Comparison of ENCODE assay signal across 10 cellular contexts in the genomic region with DNA sequence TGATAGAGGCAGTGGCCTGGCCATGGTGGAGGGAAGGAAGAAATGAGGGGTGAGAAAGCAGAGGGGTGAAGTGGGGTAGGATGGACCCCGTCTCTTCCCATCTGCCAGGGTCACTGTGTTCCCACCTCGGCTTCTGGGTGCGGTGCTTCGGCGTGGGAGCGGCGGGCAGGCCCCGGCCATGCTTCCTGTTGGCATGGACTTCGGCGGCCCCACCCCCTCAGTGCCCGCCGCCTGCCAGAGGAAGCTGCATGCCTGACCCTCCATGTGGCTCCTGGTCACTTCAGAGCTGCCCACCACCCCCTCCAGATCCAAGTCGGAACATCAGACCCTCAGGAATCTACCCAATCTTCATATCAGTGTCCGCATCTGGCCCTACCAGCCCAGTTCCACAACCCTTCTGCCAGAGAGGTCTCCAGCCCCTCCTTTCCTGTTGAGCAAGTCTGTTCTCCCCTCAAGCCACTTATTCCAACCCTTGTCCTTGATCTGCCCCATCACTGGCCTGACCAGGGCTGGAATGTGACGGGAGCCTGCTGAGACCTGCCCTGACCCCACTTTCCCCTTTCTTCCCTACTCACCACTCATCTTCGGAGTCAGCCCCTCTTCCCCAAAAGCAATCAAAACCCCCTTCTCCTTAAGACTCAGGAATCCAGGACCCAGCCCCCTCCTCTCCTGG. TPM values are rescaled to one million over a fixed set of nuclear protein-coding genes. Genes with fewer than 3 reads are reported as not detected.
DNase-seq lines count a peak whose midpoint lies in the region; ATAC-seq and TF ChIP-seq lines count a peak whose summit lies in the region.
"Had no signal": no experiment of that assay in that cellular context is flagged by ENCODE, and none has a peak within 500 bp of the region (broad histone marks: within the 10 kb centered on the region; RNA-seq: fewer than 3 reads in every experiment).

No MANE protein-coding gene starts in this region.

- no peaks in the 10 kb centered on the region for H3K27me3 Mint-ChIP-seq in activated CD4-positive, alpha-beta memory T cell treated with anti-CD3 and anti-CD28 coated beads for 36 hours

- peaks cover 4% of the 10 kb centered on the region for H3K79me2 ChIP-seq in ACC112 (ENCODE audit: control insufficient read depth, insufficient read depth, low read length, unreplicated experiment)

- H3K4me1 Mint-ChIP-seq in activated CD4-positive, alpha-beta memory T cell treated with anti-CD3 and anti-CD28 coated beads for 36 hours (ENCODE audit: low read depth), result peaks cover 64% of the 10 kb centered on the region

- no peak for TF ChIP-seq CTCF in right lobe of liver (IDR thresholded peaks at IDR 0.05)

- POLR2A ChIA-PET in activated CD4-positive, alpha-beta memory T cell treated with anti-CD3 and anti-CD28 coated beads for 36 hours (lab: Charles Lee), result interaction anchor here (0.6 to 7.1 kb wide), 3 partner anchors 12 to 33 kb away, joined by 6 to 127 read pairs (median 82); a partner anchor contains a TSS

- no peak overlapping the region for H3K27ac ChIP-seq in ACC112 (ENCODE audit: low read depth, low read length)
- H3K27ac ChIP-seq in right lobe of liver, result no peak overlapping the region

- H3K27ac Mint-ChIP-seq in activated CD4-positive, alpha-beta memory T cell treated with anti-CD3 and anti-CD28 coated beads for 36 hours, result peak overlapping the region; percentile 92
- H3K27ac Mint-ChIP-seq: immature natural killer cell had no signal

- H3K36me3 ChIP-seq in ACC112 (ENCODE audit: insufficient read depth, low read length) (no peaks in the 10 kb centered on the region), right lobe of liver (no peaks in the 10 kb centered on the region)

- H2AFZ ChIP-seq in ACC112 (ENCODE audit: low read length, unreplicated experiment), result no peak overlapping the region

- ATAC-seq in right lobe of liver (peak in 3 of 4 donors; percentile 6 to 25 (median 19)), HG02852 (IDR thresholded peaks at IDR 0.05; ENCODE audit: unreplicated experiment) (no peak)

- H3K4me1 ChIP-seq in ACC112 (ENCODE audit: control insufficient read depth, insufficient read depth, low read length, unreplicated experiment) (peaks cover 20% of the 10 kb centered on the region), right lobe of liver (peaks cover 0 to 6% (median 0%) of the 10 kb centered on the region in 4 donors)

- DNase-seq in activated CD4-positive, alpha-beta memory T cell treated with anti-CD3 and anti-CD28 coated beads for 36 hours, result no peak
- peak in 1 of 3 donors; percentile 55 for DNase-seq in right lobe of liver
- no peak for DNase-seq in NCI-H2227 treated with DMSO at 0.1 percent for 48 hours (lab: John Stamatoyannopoulos, UW)
- DNase-seq in glomerular visceral epithelial cell (ENCODE audit: extremely low spot score), result no peak
- no peak for DNase-seq in NCI-H526 (lab: John Stamatoyannopoulos, UW)
- DNase-seq: immature natural killer cell, NCI-H446 had no signal

- 51% methylated on average over 4 of the region's 16 CpGs for WGBS in right lobe of liver (ENCODE audit: insufficient coverage, low coverage, low lambda C conversion rate, missing lambda C conversion rate)

- H3K4me3 ChIP-seq in ACC112 (ENCODE audit: low read depth, low read length) (peak overlapping the region; percentile 79; the same call in 1 of the 2 replicates), right lobe of liver (no peak overlapping the region)

- peak overlapping the region; percentile 80 for H3K4me3 Mint-ChIP-seq in activated CD4-positive, alpha-beta memory T cell treated with anti-CD3 and anti-CD28 coated beads for 36 hours
- H3K4me3 Mint-ChIP-seq: immature natural killer cell had no signal

- no peaks in the 10 kb centered on the region for H3K9me3 Mint-ChIP-seq in activated CD4-positive, alpha-beta memory T cell treated with anti-CD3 and anti-CD28 coated beads for 36 hours
- H3K9me3 Mint-ChIP-seq: immature natural killer cell had no signal

- peaks cover 45% of the 10 kb centered on the region for H3K36me3 Mint-ChIP-seq in activated CD4-positive, alpha-beta memory T cell treated with anti-CD3 and anti-CD28 coated beads for 36 hours

- no peaks in the 10 kb centered on the region for H3K9me3 ChIP-seq in right lobe of liver

- TF ChIP-seq POLR2A in GM10847 (IDR thresholded peaks at IDR 0.05; ENCODE audit: extremely low read depth, insufficient read length) (peak; percentile 7), right lobe of liver (IDR thresholded peaks at IDR 0.05) (no peak)

- H3K27me3 ChIP-seq in ACC112 (ENCODE audit: insufficient read depth, low read length) (no peaks in the 10 kb centered on the region), right lobe of liver (no peaks in the 10 kb centered on the region)

- intact Hi-C loops in activated CD4-positive, alpha-beta memory T cell treated with anti-CD3 and anti-CD28 coated beads for 36 hours (cut with micrococcal nuclease), result no loop called here
- intact Hi-C loops in right lobe of liver (cut with DNase I), result no loop called here

- CTCF ChIA-PET in activated CD4-positive, alpha-beta memory T cell treated with anti-CD3 and anti-CD28 coated beads for 36 hours (lab: Charles Lee), result interaction anchor here (0.9 to 8.3 kb wide), 6 partner anchors 13 to 111 kb away, joined by 3 to 175 read pairs (median 8); no protein-coding TSS in a partner anchor

RNA-seq across cellular contexts. Expression of a gene that starts 1.5 kb away (rescaled TPM):
- 100 to 1,000 TPM; 120 to 130 TPM for total RNA-seq in activated CD4-positive, alpha-beta memory T cell treated with anti-CD3 and anti-CD28 coated beads for 36 hours
- total RNA-seq in right lobe of liver, result 1 to 10 TPM in 1 of 6 experiments, under 1 TPM in 4, not detected in 1; 0.18 to 1.4 (median 0.27) TPM

RNA-seq across cellular contexts. Expression of a gene that starts 23.0 kb away (rescaled TPM):
- total RNA-seq in activated CD4-positive, alpha-beta memory T cell treated with anti-CD3 and anti-CD28 coated beads for 36 hours, result 1 to 10 TPM in 1 of 2 experiments, under 1 TPM in 1; 0.62 to 1.2 TPM
- total RNA-seq in right lobe of liver, result under 1 TPM in 2 of 6 experiments, not detected in 4; 0.80 to 0.87 TPM

RNA-seq across cellular contexts. Expression of a gene that starts 24.5 kb away (rescaled TPM):
- 10 to 100 TPM; 58.2 to 58.3 TPM for total RNA-seq in activated CD4-positive, alpha-beta memory T cell treated with anti-CD3 and anti-CD28 coated beads for 36 hours
- 10 to 100 TPM in 2 of 6 experiments, 1 to 10 TPM in 4; 6.5 to 13.5 (median 9.8) TPM for total RNA-seq in right lobe of liver

RNA-seq across cellular contexts. Expression of a gene that starts 47.8 kb away (rescaled TPM):
- total RNA-seq in activated CD4-positive, alpha-beta memory T cell treated with anti-CD3 and anti-CD28 coated beads for 36 hours, result 1 to 10 TPM; 5.2 to 8.1 TPM
- total RNA-seq in right lobe of liver, result 1 to 10 TPM; 1.7 to 4.0 (median 2.2) TPM

Comparison
In these comparisons a context has a peak if more than half of its experiments do, and no peak if none do; other contexts are left out.
1. RNA of a gene that starts 1.5 kb away (total RNA-seq): 120 to 130 TPM in activated CD4-positive, alpha-beta memory T cell treated with anti-CD3 and anti-CD28 coated beads for 36 hours; 0.18 to 1.4 TPM in right lobe of liver; every median in the first group is over 10 times any median in the second.
2. RNA of a gene that starts 24.5 kb away (total RNA-seq): 58.2 to 58.3 TPM in activated CD4-positive, alpha-beta memory T cell treated with anti-CD3 and anti-CD28 coated beads for 36 hours; 6.5 to 13.5 TPM in right lobe of liver; every median in the first group is over 4 times any median in the second.